ENCODE assay signal across 26 cellular contexts in genomic region chr20:57294558-57294957, GRCh38. TPM values are rescaled to one million over a fixed set of nuclear protein-coding genes. Genes with fewer than 3 reads are reported as not detected.
"Had no signal": no experiment of that assay in that cellular context is flagged by ENCODE, and none has a peak within 500 bp of the region (broad histone marks: within the 10 kb centered on the region; RNA-seq: fewer than 3 reads in every experiment).

No MANE protein-coding gene starts in this region.

- ATAC-seq: activated CD8-positive, alpha-beta T cell treated with anti-CD3 and anti-CD28 coated beads, Interleukin-2, amount 10 ng/mL, durations not matched to agents 7 days and 5 days; activated naive CD4-positive, alpha-beta T cell treated with anti-CD3 and anti-CD28 coated beads, Interleukin-2, amount 50 U/mL, for 72 hours; esophagus mucosa; psoas muscle; stimulated activated naive CD8-positive, alpha-beta T cell treated with anti-CD3 and anti-CD28 coated beads, Interleukin-15, Interleukin-2, amounts not matched to agents 100 U/mL and 50 U/mL, for 24 hours had no signal

- H3K27me3 ChIP-seq: ovary, right atrium auricular region had no signal

- FAIRE-seq: endothelial cell of umbilical vein had no signal

- DNase-seq: activated CD4-positive, alpha-beta T cell treated with anti-CD3 and anti-CD28 coated beads, Interleukin-2, amount 10 ng/mL, durations not matched to agents 7 days and 5 days; activated CD4-positive, CD25-positive, alpha-beta regulatory T cell treated with anti-CD3 and anti-CD28 coated beads, Interleukin-2, amount 50 U/mL, for 72 hours; activated CD8-positive, alpha-beta T cell treated with anti-CD3 and anti-CD28 coated beads, Interleukin-2, amount 10 ng/mL, durations not matched to agents 7 days and 5 days; activated gamma-delta T cell treated with Interleukin-2 at 50 U/mL for 16 hours; aorta; central memory CD4-positive, alpha-beta T cell; dermis blood vessel endothelial cell; effector memory CD4-positive, alpha-beta T cell; foreskin melanocyte; ovary; psoas muscle; stimulated activated CD4-positive, alpha-beta T cell treated with anti-CD3 and anti-CD28 coated beads, Interleukin-12 subunit alpha, Interleukin-12 subunit beta, amount 100 ng/mL, for 4 hours; stimulated activated CD4-positive, alpha-beta T cell treated with anti-CD3 and anti-CD28 coated beads, Interleukin-4, amount 100 ng/mL, for 4 hours; stimulated activated naive CD8-positive, alpha-beta T cell treated with anti-CD3 and anti-CD28 coated beads, Interleukin-15, Interleukin-2, amounts not matched to agents 100 U/mL and 50 U/mL, for 24 hours had no signal

- H3K27ac ChIP-seq: ovary, psoas muscle, right atrium auricular region, VCaP had no signal

- H3K4me1 ChIP-seq: psoas muscle, right atrium auricular region had no signal

- H3K9me3 ChIP-seq: ovary, psoas muscle, right atrium auricular region had no signal

- H3K4me3 ChIP-seq: ovary, psoas muscle, right atrium auricular region had no signal

- H3K36me3 ChIP-seq: ovary, right atrium auricular region had no signal

RNA-seq across cellular contexts. Expression of gene BMP7, which starts 28.1 kb away (rescaled TPM):
- total RNA-seq: activated CD4-positive, alpha-beta T cell treated with anti-CD3 and anti-CD28 coated beads, Interleukin-2, amount 10 ng/mL, durations not matched to agents 7 days and 5 days; activated CD8-positive, alpha-beta T cell treated with anti-CD3 and anti-CD28 coated beads, Interleukin-2, amount 10 ng/mL, durations not matched to agents 7 days and 5 days; activated naive CD4-positive, alpha-beta T cell treated with anti-CD3 and anti-CD28 coated beads, Interleukin-2, amount 50 U/mL, for 72 hours; dermis blood vessel endothelial cell; endothelial cell of umbilical vein; mononuclear cell; myocyte; psoas muscle had no signal
- polyA plus RNA-seq: aorta, endothelial cell of umbilical vein had no signal

RNA-seq across cellular contexts. Expression of gene SPO11, which starts 35.0 kb away (rescaled TPM):
- total RNA-seq: activated CD4-positive, alpha-beta T cell treated with anti-CD3 and anti-CD28 coated beads, Interleukin-2, amount 10 ng/mL, durations not matched to agents 7 days and 5 days; activated CD8-positive, alpha-beta T cell treated with anti-CD3 and anti-CD28 coated beads, Interleukin-2, amount 10 ng/mL, durations not matched to agents 7 days and 5 days; activated naive CD4-positive, alpha-beta T cell treated with anti-CD3 and anti-CD28 coated beads, Interleukin-2, amount 50 U/mL, for 72 hours; aorta; dermis blood vessel endothelial cell; endothelial cell of umbilical vein; esophagus mucosa; lower leg skin; mononuclear cell; myocyte; ovary; psoas muscle; right atrium auricular region; subcutaneous adipose tissue; urinary bladder had no signal
- polyA plus RNA-seq: adipose tissue, aorta, endothelial cell of umbilical vein, ovary, psoas muscle, thymus, urinary bladder had no signal
